Comparison of ENCODE assay signal across 21 cellular contexts in the genomic region with DNA sequence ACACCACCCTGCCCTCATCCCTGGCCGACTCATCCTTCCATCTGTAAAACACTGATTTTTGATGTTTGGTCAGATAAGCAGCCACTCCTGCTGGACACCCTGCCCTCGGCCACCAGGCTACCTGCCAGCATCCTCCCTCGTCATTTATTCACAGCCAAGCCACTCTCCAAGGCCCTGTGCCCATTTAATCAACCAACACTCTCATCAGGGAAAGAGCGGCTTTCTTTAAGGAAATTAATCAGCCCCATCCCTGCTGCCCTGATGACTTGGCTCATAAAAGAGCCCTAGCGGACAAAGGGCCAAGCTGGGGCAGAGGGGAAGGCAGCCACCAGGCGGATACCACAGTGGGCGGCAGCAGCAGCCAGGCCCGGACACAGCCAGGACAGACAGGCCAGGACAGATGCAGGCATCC.
"Had no signal": no experiment of that assay in that cellular context is flagged by ENCODE, and none has a peak within 500 bp of the region (broad histone marks: within the 10 kb centered on the region; RNA-seq: fewer than 3 reads in every experiment).

No MANE protein-coding gene starts in this region.

- H3K27ac ChIP-seq: ascending aorta, gastroesophageal sphincter, left lung, ovary, sigmoid colon, spleen, stomach, testis, upper lobe of right lung had no signal

- H3K4me1 ChIP-seq: ascending aorta, gastroesophageal sphincter, left lung, spleen, testis, upper lobe of right lung had no signal

- H3K36me3 ChIP-seq: ascending aorta, gastroesophageal sphincter, left lung, ovary, sigmoid colon, upper lobe of right lung had no signal

- H3K9me3 ChIP-seq: ascending aorta, gastroesophageal sphincter, left lung, ovary, sigmoid colon, spleen, stomach, testis, upper lobe of right lung had no signal

- ATAC-seq: activated CD4-positive, CD25-positive, alpha-beta regulatory T cell treated with anti-CD3 and anti-CD28 coated beads, Interleukin-2, amount 50 U/mL, for 24 hours; activated naive CD8-positive, alpha-beta T cell treated with anti-CD3 and anti-CD28 coated beads, Interleukin-2, amount 50 U/mL, for 24 hours; activated T-helper 17 cell treated with anti-CD3 and anti-CD28 coated beads, Interleukin-2, amount 50 U/mL, for 72 hours; gastroesophageal sphincter; left lung; upper lobe of right lung had no signal

- H3K4me3 ChIP-seq: ascending aorta, dorsolateral prefrontal cortex, gastroesophageal sphincter, left lung, ovary, sigmoid colon, spleen, stomach, testis, upper lobe of right lung had no signal

- DNase-seq: activated CD4-positive, alpha-beta T cell treated with anti-CD3 and anti-CD28 coated beads, Interleukin-2, amount 50 U/mL, for 1 hour; activated CD8-positive, alpha-beta memory T cell treated with anti-CD3 and anti-CD28 coated beads for 24 hours; activated naive CD4-positive, alpha-beta T cell treated with Interleukin-2 at 50 U/mL for 16 hours; activated naive CD8-positive, alpha-beta T cell treated with anti-CD3 and anti-CD28 coated beads, Interleukin-2, amount 50 U/mL, for 24 hours; activated T-cell treated with anti-CD3 and anti-CD28 coated beads for 4 hours; left lung; mammary epithelial cell; natural killer cell; ovary; sigmoid colon; spleen; stimulated activated CD4-positive, alpha-beta T cell treated with anti-CD3 and anti-CD28 coated beads, Interleukin-1b, Interleukin-23, amount 100 ng/mL, for 48 hours; stomach; SW 1271; testis had no signal

- H3K27me3 ChIP-seq: ascending aorta, dorsolateral prefrontal cortex, gastroesophageal sphincter, left lung, ovary, sigmoid colon, spleen, stomach, testis, upper lobe of right lung had no signal
